ENCODE assay signal across 8 cellular contexts in genomic region chr4:5050520-5050955, GRCh38. TPM values are rescaled to one million over a fixed set of nuclear protein-coding genes. Genes with fewer than 3 reads are reported as not detected.
DNase-seq lines count a peak whose midpoint lies in the region; ATAC-seq and TF ChIP-seq lines count a peak whose summit lies in the region.

No MANE protein-coding gene starts in this region.

- peaks cover 3% of the 10 kb centered on the region for H3K4me1 Mint-ChIP-seq in T-helper 1 cell treated with Interleukin-12 subunit alpha and Interleukin-12 subunit beta and Interleukin-4 antibody, amounts not matched to agents 30 μg/mL and 1 μg/mL, for 36 hours (ENCODE audit: low read depth)
- peaks cover 7% of the 10 kb centered on the region for H3K4me1 Mint-ChIP-seq in endodermal cell
- peaks cover 21% of the 10 kb centered on the region for H3K4me1 Mint-ChIP-seq in stimulated activated naive CD8-positive, alpha-beta T cell treated with anti-CD3 and anti-CD28 coated beads, Interleukin-15, amount 100 ng/mL, for 72 hours

- H3K4me3 Mint-ChIP-seq in T-helper 1 cell treated with Interleukin-12 subunit alpha and Interleukin-12 subunit beta and Interleukin-4 antibody, amounts not matched to agents 30 μg/mL and 1 μg/mL, for 36 hours = peak overlapping the region; percentile 48
- H3K4me3 Mint-ChIP-seq in endodermal cell = peak overlapping the region; percentile 69
- H3K4me3 Mint-ChIP-seq in stimulated activated naive CD8-positive, alpha-beta T cell treated with anti-CD3 and anti-CD28 coated beads, Interleukin-15, amount 100 ng/mL, for 72 hours = peak overlapping the region; percentile 75 to 82

- no peaks in the 10 kb centered on the region for H3K9me3 Mint-ChIP-seq in T-helper 1 cell treated with Interleukin-12 subunit alpha and Interleukin-12 subunit beta and Interleukin-4 antibody, amounts not matched to agents 30 μg/mL and 1 μg/mL, for 36 hours
- H3K9me3 Mint-ChIP-seq in endodermal cell = peaks cover 7% of the 10 kb centered on the region
- peaks cover 0 to 4% of the 10 kb centered on the region in 2 donors for H3K9me3 Mint-ChIP-seq in stimulated activated naive CD8-positive, alpha-beta T cell treated with anti-CD3 and anti-CD28 coated beads, Interleukin-15, amount 100 ng/mL, for 72 hours

- peaks cover 3% of the 10 kb centered on the region for H3K4me1 ChIP-seq in endodermal cell (ENCODE audit: control insufficient read depth, insufficient read depth, low read length)

- peak overlapping the region; percentile 84 for H3K4me3 ChIP-seq in endodermal cell (ENCODE audit: low read length)

- peak overlapping the region; percentile 28 for H3K9ac ChIP-seq in endodermal cell (ENCODE audit: extremely low read depth, low read length, poor library complexity, severe bottlenecking)

- WGBS in endodermal cell (ENCODE audit: insufficient coverage in 1 of 2, insufficient read length in 1 of 2), 2 experiments = 2 to 8% methylated on average over 11 to 25 of the region's 25 CpGs

- H3K27me3 ChIP-seq in endodermal cell (ENCODE audit: control insufficient read depth, insufficient read depth, low read length, poor library complexity, severe bottlenecking) = peaks cover 41% of the 10 kb centered on the region

- TF ChIP-seq CTCF in LNCAP (IDR thresholded peaks at IDR 0.05) = peak; percentile 74
- peak; percentile 91 for TF ChIP-seq CTCF in endodermal cell (conservative IDR thresholded peaks at IDR 0.05)

- H3K9me3 ChIP-seq in endodermal cell (ENCODE audit: control insufficient read depth, low read length) = no peaks in the 10 kb centered on the region

- DNase-seq in 8988T (peak; percentile 86), G401 (ENCODE audit: low spot score) (peak; percentile 58), endodermal cell (peak; percentile 91), lung microvascular endothelial cell (ENCODE audit: low read depth in 2 of 2) (peak; percentile 88 to 94)
- DNase-seq in stimulated activated naive CD8-positive, alpha-beta T cell treated with anti-CD3 and anti-CD28 coated beads, Interleukin-15, amount 100 ng/mL, for 72 hours = peak; percentile 27 to 40

- no peak overlapping the region for H3K27ac Mint-ChIP-seq in T-helper 1 cell treated with Interleukin-12 subunit alpha and Interleukin-12 subunit beta and Interleukin-4 antibody, amounts not matched to agents 30 μg/mL and 1 μg/mL, for 36 hours
- no peak overlapping the region for H3K27ac Mint-ChIP-seq in endodermal cell
- H3K27ac Mint-ChIP-seq in stimulated activated naive CD8-positive, alpha-beta T cell treated with anti-CD3 and anti-CD28 coated beads, Interleukin-15, amount 100 ng/mL, for 72 hours = no peak overlapping the region

- H3K27me3 Mint-ChIP-seq in T-helper 1 cell treated with Interleukin-12 subunit alpha and Interleukin-12 subunit beta and Interleukin-4 antibody, amounts not matched to agents 30 μg/mL and 1 μg/mL, for 36 hours (ENCODE audit: low read depth) = peaks cover 42% of the 10 kb centered on the region
- H3K27me3 Mint-ChIP-seq in endodermal cell (ENCODE audit: insufficient read depth) = peaks cover 46% of the 10 kb centered on the region
- peaks cover 86% of the 10 kb centered on the region for H3K27me3 Mint-ChIP-seq in stimulated activated naive CD8-positive, alpha-beta T cell treated with anti-CD3 and anti-CD28 coated beads, Interleukin-15, amount 100 ng/mL, for 72 hours

- no peaks in the 10 kb centered on the region for H3K36me3 Mint-ChIP-seq in T-helper 1 cell treated with Interleukin-12 subunit alpha and Interleukin-12 subunit beta and Interleukin-4 antibody, amounts not matched to agents 30 μg/mL and 1 μg/mL, for 36 hours (ENCODE audit: low read depth)
- H3K36me3 Mint-ChIP-seq in endodermal cell (ENCODE audit: low read depth) = no peaks in the 10 kb centered on the region

- ATAC-seq in stimulated activated naive CD8-positive, alpha-beta T cell treated with anti-CD3 and anti-CD28 coated beads, Interleukin-15, amount 100 ng/mL, for 72 hours = peak; percentile 62
- ATAC-seq in HG02885 (IDR thresholded peaks at IDR 0.05; ENCODE audit: poor library complexity, unreplicated experiment) = no peak

- in situ Hi-C loops in G401 (cut with HindIII; ENCODE audit: low sequenced_read_pairs) = no loop called here

- H3K36me3 ChIP-seq in endodermal cell (ENCODE audit: control insufficient read depth, insufficient read depth, low read length) = no peaks in the 10 kb centered on the region

- H3K27ac ChIP-seq in endodermal cell (ENCODE audit: low read depth, low read length) = no peak overlapping the region

RNA-seq across cellular contexts. Expression of gene STK32B, which starts 0.7 kb away (rescaled TPM):
- 0.06 and 1.9 TPM in 2 replicates for total RNA-seq in G401 (2014; rRNA removed; shearing (Covaris generic))
- total RNA-seq in endodermal cell (1 to 10 TPM; 1.4 to 1.5 TPM), lung microvascular endothelial cell (13.1 and 17.9 TPM in 2 replicates)
- 1.5 TPM for polyA plus RNA-seq in endodermal cell (2013, experiment 1 of 2)
- 1.6 TPM for polyA plus RNA-seq in endodermal cell (2013, experiment 2 of 2)

RNA-seq across cellular contexts. Expression of gene CYTL1, which starts 31.3 kb away (rescaled TPM):
- total RNA-seq in G401 (2014; rRNA removed; shearing (Covaris generic)) = not detected in 2 replicates
- total RNA-seq in endodermal cell (1 to 10 TPM; 2.2 to 3.7 TPM), lung microvascular endothelial cell (4.6 and 17.0 TPM in 2 replicates)
- 0.93 TPM for polyA plus RNA-seq in endodermal cell (2013, experiment 1 of 2)
- polyA plus RNA-seq in endodermal cell (2013, experiment 2 of 2) = 1.4 TPM

Comparison
In these comparisons a context has a peak if more than half of its experiments do, and no peak if none do; other contexts are left out.
1. DNase-seq: peak in every context shown above with its lines; median percentile 91 in endodermal cell; 91 in lung microvascular endothelial cell; 86 in 8988T; 58 in G401; 34 in stimulated activated naive CD8-positive, alpha-beta T cell treated with anti-CD3 and anti-CD28 coated beads, Interleukin-15, amount 100 ng/mL, for 72 hours.